25 cellular contexts compared by ENCODE assay signal in genomic region chr10:66202101-66202500, GRCh38.
"Had no signal": no experiment of that assay in that cellular context is flagged by ENCODE, and none has a peak within 500 bp of the region (broad histone marks: within the 10 kb centered on the region; RNA-seq: fewer than 3 reads in every experiment).

No MANE protein-coding gene starts in this region.

- ATAC-seq: psoas muscle; right cardiac atrium; stimulated activated effector memory CD8-positive, alpha-beta T cell treated with anti-CD3 and anti-CD28 coated beads, Interleukin-12 subunit alpha, Interleukin-12 subunit beta, amount 100 ng/mL, for 72 hours; stimulated activated naive B cell treated with anti-CD40 and anti-IgM and Interleukin-4, amounts not matched to agents 10 μg/mL and 1 μg/mL and 100 μg/mL, for 72 hours had no signal

- H3K27ac ChIP-seq: neural progenitor cell, ovary, parathyroid adenoma, psoas muscle, right lobe of liver, sigmoid colon, stomach, thoracic aorta, thyroid gland, tibial nerve, upper lobe of left lung, vagina had no signal

- H3K9me3 ChIP-seq: ovary, psoas muscle, right lobe of liver, sigmoid colon, stomach, thoracic aorta, thyroid gland, tibial nerve, upper lobe of left lung, vagina had no signal

- H3K4me1 ChIP-seq: neural progenitor cell, parathyroid adenoma, psoas muscle, right lobe of liver, sigmoid colon, stomach, thyroid gland, tibial nerve, upper lobe of left lung, vagina had no signal

- H3K4me2 ChIP-seq: neural progenitor cell had no signal

- H3K4me3 ChIP-seq: neural progenitor cell, ovary, psoas muscle, right lobe of liver, sigmoid colon, stomach, thoracic aorta, thyroid gland, tibial nerve, upper lobe of left lung, vagina had no signal

- H3K9ac ChIP-seq: neural progenitor cell, parathyroid adenoma had no signal

- H3K79me2 ChIP-seq: parathyroid adenoma had no signal

- H3K27me3 ChIP-seq: neural progenitor cell, ovary, right lobe of liver, sigmoid colon, stomach, thyroid gland, tibial nerve, upper lobe of left lung, vagina had no signal

- H3K36me3 ChIP-seq: neural progenitor cell, ovary, right lobe of liver, sigmoid colon, stomach, thoracic aorta, thyroid gland, tibial nerve, upper lobe of left lung, vagina had no signal

- DNase-seq: occipital lobe; ovary; posterior cingulate gyrus; psoas muscle; right cardiac atrium; right lobe of liver; sigmoid colon; small intestine; stimulated activated CD4-positive, alpha-beta T cell treated with anti-CD3 and anti-CD28 coated beads, Interleukin-15, amount 100 ng/mL, for 24 hours; stimulated activated CD4-positive, alpha-beta T cell treated with anti-CD3 and anti-CD28 coated beads, Interleukin-2, amount 100 ng/mL, for 24 hours; stimulated activated CD4-positive, alpha-beta T cell treated with anti-CD3 and anti-CD28 coated beads, Interleukin-2, amount 100 ng/mL, for 48 hours; stimulated activated CD4-positive, alpha-beta T cell treated with anti-CD3 and anti-CD28 coated beads, Interleukin-4, amount 100 ng/mL, for 24 hours; stimulated activated naive B cell treated with anti-CD40 and anti-IgM and Interleukin-4, amounts not matched to agents 10 μg/mL and 1 μg/mL and 100 μg/mL, for 72 hours; stimulated activated naive CD4-positive, alpha-beta T cell treated with Interleukin-2 at 50 U/mL for 16 hours; stomach; thyroid gland; trophoblast cell; upper lobe of left lung had no signal

- H2AFZ ChIP-seq: neural progenitor cell, parathyroid adenoma had no signal

- FAIRE-seq: small intestine, urothelium cell line had no signal
